ENCODE assay signal across 13 cellular contexts in the genomic region with DNA sequence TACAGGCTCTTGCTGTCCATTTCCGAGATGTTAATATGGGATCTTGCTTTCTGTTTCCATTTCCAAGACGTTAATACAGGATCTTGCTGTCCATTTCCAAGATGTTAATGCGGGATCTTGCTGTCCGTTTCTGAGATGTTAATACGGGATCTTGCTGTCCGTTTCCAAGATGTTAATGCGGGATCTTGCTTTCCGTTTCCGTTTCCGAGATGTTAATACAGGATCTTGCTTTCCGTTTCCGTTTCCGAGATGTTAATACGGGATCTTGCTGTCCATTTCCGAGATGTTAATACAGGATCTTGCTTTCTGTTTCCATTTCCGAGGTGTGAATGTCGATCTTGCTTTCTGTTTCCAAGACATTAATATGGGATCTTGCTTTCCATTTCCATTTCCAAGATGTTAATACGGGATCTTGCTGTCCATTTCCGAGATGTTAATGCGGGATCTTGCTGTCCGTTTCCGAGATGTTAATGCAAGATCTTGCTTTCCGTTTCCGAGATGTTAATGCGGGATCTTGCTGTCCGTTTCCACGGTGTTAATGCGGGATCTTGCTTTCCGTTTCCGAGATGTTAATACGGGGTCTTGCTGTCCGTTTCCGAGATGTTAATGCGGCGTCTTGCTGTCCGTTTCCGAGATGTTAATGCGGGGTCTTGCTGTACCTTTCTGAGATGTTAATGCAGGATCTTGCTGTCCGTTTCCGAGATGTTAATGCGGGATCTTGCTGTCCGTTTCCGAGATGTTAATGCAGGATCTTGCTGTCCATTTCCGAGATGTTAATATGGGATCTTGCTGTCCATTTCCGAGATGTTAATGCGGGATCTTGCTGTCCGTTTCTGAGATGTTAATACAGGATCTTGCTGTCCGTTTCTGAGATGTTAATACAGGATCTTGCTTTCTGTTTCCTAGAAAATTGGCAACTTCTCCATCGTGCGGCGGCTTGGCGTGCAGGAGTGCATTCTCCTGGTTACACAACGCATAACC. TPM values are rescaled to one million over a fixed set of nuclear protein-coding genes. Genes with fewer than 3 reads are reported as not detected.
DNase-seq lines count a peak whose midpoint lies in the region; ATAC-seq and TF ChIP-seq lines count a peak whose summit lies in the region.
"Had no signal": no experiment of that assay in that cellular context is flagged by ENCODE, and none has a peak within 500 bp of the region (broad histone marks: within the 10 kb centered on the region; RNA-seq: fewer than 3 reads in every experiment).

No MANE protein-coding gene starts in this region.

- H3K4me3 ChIP-seq in epithelial cell of proximal tubule (ENCODE audit: low read depth, low read length) (no peak overlapping the region), mesendoderm (ENCODE audit: low read length) (peak overlapping the region; percentile 0)

- no peak overlapping the region for H3K27ac Mint-ChIP-seq in stimulated activated effector memory CD8-positive, alpha-beta T cell treated with anti-CD3 and anti-CD28 coated beads, Interleukin-12 subunit alpha, Interleukin-12 subunit beta, amount 100 ng/mL, for 72 hours
- H3K27ac Mint-ChIP-seq in activated naive CD4-positive, alpha-beta T cell treated with anti-CD3 and anti-CD28 coated beads, Interleukin-2, amount 10 ng/mL, durations not matched to agents 7 days and 5 days, result no peak overlapping the region
- H3K27ac Mint-ChIP-seq: activated T-helper 17 cell treated with anti-CD3 and anti-CD28 coated beads, Interleukin-2, amount 50 U/mL, for 72 hours had no signal

- H3K4me1 ChIP-seq in mesendoderm (ENCODE audit: control insufficient read depth, low read depth, low read length), result no peaks in the 10 kb centered on the region

- H3K23ac ChIP-seq in mesendoderm (ENCODE audit: low read length), result no peak overlapping the region

- H3K4me1 Mint-ChIP-seq in stimulated activated effector memory CD8-positive, alpha-beta T cell treated with anti-CD3 and anti-CD28 coated beads, Interleukin-12 subunit alpha, Interleukin-12 subunit beta, amount 100 ng/mL, for 72 hours, result peaks cover 18% of the 10 kb centered on the region
- no peaks in the 10 kb centered on the region for H3K4me1 Mint-ChIP-seq in activated naive CD4-positive, alpha-beta T cell treated with anti-CD3 and anti-CD28 coated beads, Interleukin-2, amount 10 ng/mL, durations not matched to agents 7 days and 5 days

- H3K27me3 Mint-ChIP-seq in activated naive CD4-positive, alpha-beta T cell treated with anti-CD3 and anti-CD28 coated beads, Interleukin-2, amount 10 ng/mL, durations not matched to agents 7 days and 5 days, result no peaks in the 10 kb centered on the region
- H3K27me3 Mint-ChIP-seq: activated T-helper 17 cell treated with anti-CD3 and anti-CD28 coated beads, Interleukin-2, amount 50 U/mL, for 72 hours had no signal

- in situ Hi-C loops in G401 (cut with HindIII; ENCODE audit: low sequenced_read_pairs), result no loop called here

- no peak overlapping the region for H3K4ac ChIP-seq in mesendoderm (ENCODE audit: low read depth, low read length)

- no CpG with 5 or more reads among the region's 53 CpGs for WGBS in mesendoderm (ENCODE audit: extremely low coverage, insufficient coverage, low lambda C conversion rate)

- DNase-seq in G401 (ENCODE audit: low spot score), result peak; percentile 37
- peak; percentile 32 for DNase-seq in RKO (ENCODE audit: low spot score)
- DNase-seq in epithelial cell of proximal tubule (ENCODE audit: low read depth), result peak; percentile 13
- DNase-seq in mesendoderm, result peak; percentile 47
- no peak for DNase-seq in stimulated activated effector memory CD8-positive, alpha-beta T cell treated with anti-CD3 and anti-CD28 coated beads, Interleukin-12 subunit alpha, Interleukin-12 subunit beta, amount 100 ng/mL, for 72 hours (ENCODE audit: low spot score in 2 of 2)
- no peak for DNase-seq in activated naive CD4-positive, alpha-beta T cell treated with anti-CD3 and anti-CD28 coated beads, Interleukin-2, amount 10 ng/mL, durations not matched to agents 7 days and 5 days
- DNase-seq in SIG-M5 treated with dmso at 0.1 percent for 504 hours (lab: John Stamatoyannopoulos, UW; ENCODE audit: unreplicated experiment), result no peak
- DNase-seq: natural killer cell; NCI-H1092; stimulated activated CD4-positive, alpha-beta T cell treated with anti-CD3 and anti-CD28 coated beads, Interleukin-2, amount 100 ng/mL, for 24 hours; substantia nigra had no signal

- H3K4me2 ChIP-seq in mesendoderm (ENCODE audit: low read length), result no peak overlapping the region

- CTCF ChIA-PET in activated naive CD4-positive, alpha-beta T cell treated with anti-CD3 and anti-CD28 coated beads, Interleukin-2, amount 10 ng/mL, durations not matched to agents 7 days and 5 days (lab: Charles Lee), result no interaction called here

- no peak overlapping the region for H2AK5ac ChIP-seq in mesendoderm (ENCODE audit: low read length)

- H3K79me1 ChIP-seq in mesendoderm (ENCODE audit: low read length), result peaks cover 6% of the 10 kb centered on the region

- no peak overlapping the region for H2BK5ac ChIP-seq in mesendoderm (ENCODE audit: low read length)

- no peak for TF ChIP-seq CTCF in epithelial cell of proximal tubule (conservative IDR thresholded peaks at IDR 0.05; ENCODE audit: low read depth, low read length)

- no peaks in the 10 kb centered on the region for H3K27me3 ChIP-seq in mesendoderm (ENCODE audit: insufficient read depth, low read length, poor library complexity)

- peaks cover 84% of the 10 kb centered on the region for H3K36me3 Mint-ChIP-seq in stimulated activated effector memory CD8-positive, alpha-beta T cell treated with anti-CD3 and anti-CD28 coated beads, Interleukin-12 subunit alpha, Interleukin-12 subunit beta, amount 100 ng/mL, for 72 hours
- peaks cover 69% of the 10 kb centered on the region for H3K36me3 Mint-ChIP-seq in activated naive CD4-positive, alpha-beta T cell treated with anti-CD3 and anti-CD28 coated beads, Interleukin-2, amount 10 ng/mL, durations not matched to agents 7 days and 5 days

- H3K27ac ChIP-seq in mesendoderm (ENCODE audit: low read depth, low read length), result no peak overlapping the region

- no peak overlapping the region for H3K18ac ChIP-seq in mesendoderm (ENCODE audit: low read length)

- no peak overlapping the region for H2BK120ac ChIP-seq in mesendoderm (ENCODE audit: low read depth, low read length)

- no peak for ATAC-seq in stimulated activated effector memory CD8-positive, alpha-beta T cell treated with anti-CD3 and anti-CD28 coated beads, Interleukin-12 subunit alpha, Interleukin-12 subunit beta, amount 100 ng/mL, for 72 hours
- ATAC-seq in HG02798 (IDR thresholded peaks at IDR 0.05; ENCODE audit: poor library complexity, unreplicated experiment), result no peak
- ATAC-seq: activated T-helper 17 cell treated with anti-CD3 and anti-CD28 coated beads, Interleukin-2, amount 50 U/mL, for 72 hours had no signal

- no peak overlapping the region for H4K8ac ChIP-seq in mesendoderm (ENCODE audit: low read depth, low read length)

- peaks cover 2% of the 10 kb centered on the region for H3K79me2 ChIP-seq in mesendoderm (ENCODE audit: control insufficient read depth, insufficient read depth, low read length)

- no peak overlapping the region for H4K5ac ChIP-seq in mesendoderm (ENCODE audit: low read length)

- H3K56ac ChIP-seq in mesendoderm (ENCODE audit: low read length), result no peak overlapping the region

- H3K9ac ChIP-seq in mesendoderm (ENCODE audit: low read length), result no peak overlapping the region

- H3K4me3 Mint-ChIP-seq in stimulated activated effector memory CD8-positive, alpha-beta T cell treated with anti-CD3 and anti-CD28 coated beads, Interleukin-12 subunit alpha, Interleukin-12 subunit beta, amount 100 ng/mL, for 72 hours, result no peak overlapping the region
- H3K4me3 Mint-ChIP-seq in activated naive CD4-positive, alpha-beta T cell treated with anti-CD3 and anti-CD28 coated beads, Interleukin-2, amount 10 ng/mL, durations not matched to agents 7 days and 5 days, result no peak overlapping the region
- H3K4me3 Mint-ChIP-seq: activated T-helper 17 cell treated with anti-CD3 and anti-CD28 coated beads, Interleukin-2, amount 50 U/mL, for 72 hours; natural killer cell had no signal

- H3K36me3 ChIP-seq in mesendoderm (ENCODE audit: control insufficient read depth, insufficient read depth, low read length), result peaks cover 3% of the 10 kb centered on the region

- no peaks in the 10 kb centered on the region for H3K9me3 Mint-ChIP-seq in stimulated activated effector memory CD8-positive, alpha-beta T cell treated with anti-CD3 and anti-CD28 coated beads, Interleukin-12 subunit alpha, Interleukin-12 subunit beta, amount 100 ng/mL, for 72 hours
- H3K9me3 Mint-ChIP-seq in activated naive CD4-positive, alpha-beta T cell treated with anti-CD3 and anti-CD28 coated beads, Interleukin-2, amount 10 ng/mL, durations not matched to agents 7 days and 5 days, result peaks cover 23% of the 10 kb centered on the region
- H3K9me3 Mint-ChIP-seq: activated T-helper 17 cell treated with anti-CD3 and anti-CD28 coated beads, Interleukin-2, amount 50 U/mL, for 72 hours had no signal

- no peak overlapping the region for H2BK15ac ChIP-seq in mesendoderm (replicated peaks; ENCODE audit: low read depth)

RNA-seq across cellular contexts. Expression of gene PEX11G, which starts 38.3 kb away (rescaled TPM):
- total RNA-seq in G401 (2014; rRNA removed; shearing (Covaris generic)), result 3.5 and 6.6 TPM in 2 replicates
- total RNA-seq in epithelial cell of proximal tubule, result 1.6 and 6.2 TPM in 2 replicates
- 0.74 TPM for polyA plus RNA-seq in mesendoderm (2013, experiment 1 of 2)
- polyA plus RNA-seq in mesendoderm (2013, experiment 2 of 2), result 0.67 TPM

Comparison
In these comparisons a context has a peak if more than half of its experiments do, and no peak if none do; other contexts are left out.
1. DNase-seq: peak in G401 (single experiment), RKO (single experiment), epithelial cell of proximal tubule (single experiment) and mesendoderm (single experiment); none in stimulated activated effector memory CD8-positive, alpha-beta T cell treated with anti-CD3 and anti-CD28 coated beads, Interleukin-12 subunit alpha, Interleukin-12 subunit beta, amount 100 ng/mL, for 72 hours (0 of 2), activated naive CD4-positive, alpha-beta T cell treated with anti-CD3 and anti-CD28 coated beads, Interleukin-2, amount 10 ng/mL, durations not matched to agents 7 days and 5 days (single experiment) and SIG-M5 treated with dmso at 0.1 percent for 504 hours (single experiment).